18 cellular contexts compared by ENCODE assay signal in genomic region chr5:6485441-6485840, GRCh38. TPM values are rescaled to one million over a fixed set of nuclear protein-coding genes. Genes with fewer than 3 reads are reported as not detected.
DNase-seq lines count a peak whose midpoint lies in the region; ATAC-seq, FAIRE-seq and TF ChIP-seq lines count a peak whose summit lies in the region.
"Had no signal": no experiment of that assay in that cellular context is flagged by ENCODE, and none has a peak within 500 bp of the region (broad histone marks: within the 10 kb centered on the region; RNA-seq: fewer than 3 reads in every experiment).

No MANE protein-coding gene starts in this region.

- WGBS in mesendoderm (ENCODE audit: extremely low coverage, insufficient coverage, low lambda C conversion rate): no CpG with 5 or more reads among the region's 4 CpGs
- 49 to 73% (median 58%) methylated on average over 4 of the region's 4 CpGs for WGBS in small intestine, 3 donors

- no peaks in the 10 kb centered on the region for H3K9me3 Mint-ChIP-seq in CD8-positive, alpha-beta T cell
- H3K9me3 Mint-ChIP-seq: HFFc6 had no signal

- no peaks in the 10 kb centered on the region for H3K79me1 ChIP-seq in mesendoderm (ENCODE audit: low read length)

- intact Hi-C loops in CD8-positive, alpha-beta T cell (cut with DNase I, micrococcal nuclease): no loop called here

- H3K4me1 ChIP-seq in BLaER1: peaks cover 15% of the 10 kb centered on the region
- peaks cover 4% of the 10 kb centered on the region for H3K4me1 ChIP-seq in CD8-positive, alpha-beta T cell (ENCODE audit: insufficient read depth, low read length)
- peaks cover 69% of the 10 kb centered on the region for H3K4me1 ChIP-seq in MM.1S (ENCODE audit: low read length)
- no peaks in the 10 kb centered on the region for H3K4me1 ChIP-seq in mucosa of rectum (ENCODE audit: control insufficient read depth in 2 of 2, insufficient read depth in 2 of 2, low read length in 2 of 2)
- no peaks in the 10 kb centered on the region for H3K4me1 ChIP-seq in mesendoderm (ENCODE audit: control insufficient read depth, low read depth, low read length)
- no peaks in the 10 kb centered on the region for H3K4me1 ChIP-seq in small intestine (ENCODE audit: control insufficient read depth in 2 of 2, insufficient read depth in 1 of 2, low read depth in 1 of 2, low read length in 1 of 2)

- CTCF ChIA-PET in CD8-positive, alpha-beta T cell (lab: Charles Lee): interaction anchor here (1.1 kb wide), 1 partner anchor 19 kb away, joined by 3 read pairs; no protein-coding TSS in a partner anchor

- H4K8ac ChIP-seq in mesendoderm (ENCODE audit: low read depth, low read length): no peak overlapping the region

- no peak overlapping the region for H3K23ac ChIP-seq in mesendoderm (ENCODE audit: low read length)

- H3K27me3 Mint-ChIP-seq in CD8-positive, alpha-beta T cell (ENCODE audit: low read depth): no peaks in the 10 kb centered on the region

- H4K5ac ChIP-seq in mesendoderm (ENCODE audit: low read length): no peak overlapping the region

- no peak overlapping the region for H3K9ac ChIP-seq in BLaER1
- peak overlapping the region; percentile 98 for H3K9ac ChIP-seq in MM.1S (ENCODE audit: low read length)
- H3K9ac ChIP-seq in mucosa of rectum (ENCODE audit: low read depth in 1 of 2, low read length in 2 of 2): no peak overlapping the region
- H3K9ac ChIP-seq in mesendoderm (ENCODE audit: low read length): no peak overlapping the region

- DNase-seq in CD8-positive, alpha-beta T cell: no peak
- DNase-seq in MM.1S: peak; percentile 77
- DNase-seq in mesendoderm: no peak
- DNase-seq in activated effector memory CD4-positive, alpha-beta T cell treated with Interleukin-2 at 50 U/mL for 16 hours: no peak
- no peak for DNase-seq in small intestine
- DNase-seq: H7, HFFc6, KG1, NCI-H1417 treated with DMSO at 0.1 percent for 48 hours, NCI-H187 treated with DMSO at 0.1 percent for 48 hours, NCI-H345, NCI-H524 treated with DMSO at 0.1 percent for 48 hours had no signal

- peaks cover 55% of the 10 kb centered on the region for H3F3A ChIP-seq in MM.1S (ENCODE audit: insufficient read depth, low read length)

- H3K36me3 ChIP-seq in BLaER1: no peaks in the 10 kb centered on the region
- no peaks in the 10 kb centered on the region for H3K36me3 ChIP-seq in CD8-positive, alpha-beta T cell (ENCODE audit: insufficient read depth, low read length)
- H3K36me3 ChIP-seq in MM.1S (replicated peaks; ENCODE audit: insufficient read depth, low read length): no peaks in the 10 kb centered on the region
- H3K36me3 ChIP-seq in mucosa of rectum (ENCODE audit: control insufficient read depth in 2 of 2, insufficient read depth in 2 of 2, low read length in 2 of 2): no peaks in the 10 kb centered on the region
- no peaks in the 10 kb centered on the region for H3K36me3 ChIP-seq in mesendoderm (ENCODE audit: control insufficient read depth, insufficient read depth, low read length)
- H3K36me3 ChIP-seq in small intestine (ENCODE audit: control insufficient read depth in 2 of 2, insufficient read depth in 2 of 2, low read length in 2 of 2): no peaks in the 10 kb centered on the region

- H3K9me2 ChIP-seq in MM.1S (replicated peaks; ENCODE audit: insufficient read depth, low read length): no peaks in the 10 kb centered on the region

- H3K56ac ChIP-seq in mesendoderm (ENCODE audit: low read length): no peak overlapping the region

- no peaks in the 10 kb centered on the region for H3K27me3 ChIP-seq in BLaER1
- no peaks in the 10 kb centered on the region for H3K27me3 ChIP-seq in CD8-positive, alpha-beta T cell (ENCODE audit: insufficient read depth, low read length)
- H3K27me3 ChIP-seq in MM.1S (replicated peaks; ENCODE audit: insufficient read depth, low read length): no peaks in the 10 kb centered on the region
- no peaks in the 10 kb centered on the region for H3K27me3 ChIP-seq in mucosa of rectum (ENCODE audit: control insufficient read depth in 2 of 2, insufficient read depth in 2 of 2, low read length in 2 of 2)
- H3K27me3 ChIP-seq in mesendoderm (ENCODE audit: insufficient read depth, low read length, poor library complexity): no peaks in the 10 kb centered on the region
- no peaks in the 10 kb centered on the region for H3K27me3 ChIP-seq in small intestine (ENCODE audit: control insufficient read depth in 2 of 2, insufficient read depth in 2 of 2, low read length in 2 of 2)

- H3K4me1 Mint-ChIP-seq in CD8-positive, alpha-beta T cell (ENCODE audit: low read depth): peaks cover 6% of the 10 kb centered on the region

- H2BK5ac ChIP-seq in mesendoderm (ENCODE audit: low read length): no peak overlapping the region

- H4K20me1 ChIP-seq in BLaER1: no peaks in the 10 kb centered on the region
- no peaks in the 10 kb centered on the region for H4K20me1 ChIP-seq in MM.1S (ENCODE audit: insufficient read depth, low read length)

- H2AK5ac ChIP-seq in mesendoderm (ENCODE audit: low read length): no peak overlapping the region

- no peak overlapping the region for H3K4ac ChIP-seq in mesendoderm (ENCODE audit: low read depth, low read length)

- H3K27ac ChIP-seq in BLaER1 (no peak overlapping the region), MM.1S (ENCODE audit: low read length) (peak overlapping the region; percentile 99), mucosa of rectum (ENCODE audit: low read depth in 2 of 2, low read length in 2 of 2) (peak overlapping the region; percentile 5 to 66), mesendoderm (ENCODE audit: low read depth, low read length) (no peak overlapping the region), small intestine (ENCODE audit: low read depth in 1 of 2, low read length in 1 of 2) (no peak overlapping the region)
- H3K27ac ChIP-seq in CD8-positive, alpha-beta T cell (ENCODE audit: low read depth, low read length): no peak overlapping the region
- H3K27ac ChIP-seq: C4-2B had no signal

- no peak overlapping the region for H3K4me3 ChIP-seq in BLaER1
- H3K4me3 ChIP-seq in CD8-positive, alpha-beta T cell (ENCODE audit: low read depth, low read length): no peak overlapping the region
- peak overlapping the region; percentile 61 for H3K4me3 ChIP-seq in MM.1S (ENCODE audit: low read length)
- H3K4me3 ChIP-seq in mucosa of rectum (ENCODE audit: low read length in 2 of 2): no peak overlapping the region
- no peak overlapping the region for H3K4me3 ChIP-seq in mesendoderm (ENCODE audit: low read length)
- H3K4me3 ChIP-seq in small intestine (ENCODE audit: low read depth in 1 of 2, low read length in 2 of 2): no peak overlapping the region

- H3K4me2 ChIP-seq in BLaER1 (peak overlapping the region; percentile 64), MM.1S (ENCODE audit: low read depth, low read length) (peak overlapping the region; percentile 94), mesendoderm (ENCODE audit: low read length) (no peak overlapping the region)

- TF ChIP-seq CTCF in CD8-positive, alpha-beta T cell (IDR thresholded peaks at IDR 0.05): no peak
- no peak for TF ChIP-seq CTCF in MM.1S (IDR thresholded peaks at IDR 0.05; ENCODE audit: low read length)

- no peak overlapping the region for H3K4me3 Mint-ChIP-seq in CD8-positive, alpha-beta T cell
- H3K4me3 Mint-ChIP-seq: HFFc6 had no signal

- no peak overlapping the region for H2AFZ ChIP-seq in MM.1S (ENCODE audit: low read length)

- peaks cover 82% of the 10 kb centered on the region for H3K79me2 ChIP-seq in MM.1S (ENCODE audit: low read length)
- no peaks in the 10 kb centered on the region for H3K79me2 ChIP-seq in mesendoderm (ENCODE audit: control insufficient read depth, insufficient read depth, low read length)

- peak; percentile 48 for ATAC-seq in CD8-positive, alpha-beta T cell
- ATAC-seq: HepG2, Right ventricle myocardium inferior had no signal

- no peaks in the 10 kb centered on the region for H3K9me3 ChIP-seq in BLaER1
- H3K9me3 ChIP-seq in CD8-positive, alpha-beta T cell (ENCODE audit: low read length): no peaks in the 10 kb centered on the region
- no peaks in the 10 kb centered on the region for H3K9me3 ChIP-seq in MM.1S (replicated peaks; ENCODE audit: insufficient read depth, low read length)
- no peaks in the 10 kb centered on the region for H3K9me3 ChIP-seq in mucosa of rectum (ENCODE audit: control insufficient read depth in 2 of 2, low read length in 2 of 2)
- H3K9me3 ChIP-seq in small intestine (ENCODE audit: control insufficient read depth, low read depth): no peaks in the 10 kb centered on the region

- no peak for FAIRE-seq in small intestine (lab: Jason Lieb, UNC)
- FAIRE-seq: HepG2, RCC 7860 had no signal

- H3K18ac ChIP-seq in mesendoderm (ENCODE audit: low read length): no peak overlapping the region

- POLR2A ChIA-PET in CD8-positive, alpha-beta T cell (lab: Charles Lee): no interaction called here

- H2BK15ac ChIP-seq in mesendoderm (replicated peaks; ENCODE audit: low read depth): no peak overlapping the region

- H3K36me3 Mint-ChIP-seq in CD8-positive, alpha-beta T cell: no peaks in the 10 kb centered on the region

- H3K27ac Mint-ChIP-seq in CD8-positive, alpha-beta T cell: peak overlapping the region; percentile 66
- H3K27ac Mint-ChIP-seq: HFFc6 had no signal

- H2BK120ac ChIP-seq in mesendoderm (ENCODE audit: low read depth, low read length): no peak overlapping the region

RNA-seq across cellular contexts. Expression of gene UBE2QL1, which starts 36.8 kb away (rescaled TPM):
- total RNA-seq in CD8-positive, alpha-beta T cell: under 1 TPM; 0.31 to 0.35 TPM
- 0.32 TPM for polyA plus RNA-seq in mesendoderm (2013, experiment 1 of 2)
- polyA plus RNA-seq in mesendoderm (2013, experiment 2 of 2): 0.36 TPM
- polyA plus RNA-seq in small intestine: under 1 TPM in 2 of 3 donors, not detected in 1; 0.27 to 0.45 TPM
- total RNA-seq: HepG2, HFFc6 had no signal
- polyA plus RNA-seq: HepG2 had no signal

Comparison
In these comparisons a context has a peak if more than half of its experiments do, and no peak if none do; other contexts are left out.
1. H3K27ac ChIP-seq: peak in MM.1S (single experiment) and mucosa of rectum (2 of 2); none in BLaER1 (single experiment), CD8-positive, alpha-beta T cell (single experiment), mesendoderm (single experiment) and small intestine (0 of 2).